24 cellular contexts compared by ENCODE assay signal in genomic region chr1:24575905-24576587, GRCh38. TPM values are rescaled to one million over a fixed set of nuclear protein-coding genes. Genes with fewer than 3 reads are reported as not detected.
DNase-seq lines count a peak whose midpoint lies in the region; ATAC-seq and TF ChIP-seq lines count a peak whose summit lies in the region.
"Had no signal": no experiment of that assay in that cellular context is flagged by ENCODE, and none has a peak within 500 bp of the region (broad histone marks: within the 10 kb centered on the region; RNA-seq: fewer than 3 reads in every experiment).

No MANE protein-coding gene starts in this region.

- H4K20me1 ChIP-seq in GM23338 (replicated peaks; ENCODE audit: insufficient read depth) = no peaks in the 10 kb centered on the region

- no peaks in the 10 kb centered on the region for H3K79me2 ChIP-seq in GM23338 (replicated peaks; ENCODE audit: insufficient read depth)

- H3K9me2 ChIP-seq in GM23338 (ENCODE audit: insufficient read depth) = no peaks in the 10 kb centered on the region

- intact Hi-C loops in lower lobe of right lung (cut with DNase I) = no loop called here

- H3K4me2 ChIP-seq in GM23338 = no peak overlapping the region

- no peaks in the 10 kb centered on the region for H3K36me3 Mint-ChIP-seq in GM23338 (ENCODE audit: low read depth)
- H3K36me3 Mint-ChIP-seq: CD14-positive monocyte had no signal

- no peaks in the 10 kb centered on the region for H3F3A ChIP-seq in GM23338 (replicated peaks; ENCODE audit: low read depth)

- H3K9me3 ChIP-seq in lower lobe of right lung = no peaks in the 10 kb centered on the region
- H3K9me3 ChIP-seq: gastroesophageal sphincter, prostate gland had no signal

- no peak overlapping the region for H3K4me3 ChIP-seq in GM23338
- no peak overlapping the region for H3K4me3 ChIP-seq in lower lobe of right lung
- H3K4me3 ChIP-seq: gastroesophageal sphincter, prostate gland, SK-N-MC had no signal

- H3K27ac Mint-ChIP-seq in GM23338 = no peak overlapping the region
- H3K27ac Mint-ChIP-seq: CD14-positive monocyte, nephron had no signal

- H3K4me1 ChIP-seq in GM23338 (ENCODE audit: insufficient read depth) (no peaks in the 10 kb centered on the region), lower lobe of right lung (no peaks in the 10 kb centered on the region)
- H3K4me1 ChIP-seq: gastroesophageal sphincter, prostate gland had no signal

- no peaks in the 10 kb centered on the region for H3K27me3 ChIP-seq in GM23338 (ENCODE audit: insufficient read depth)
- no peaks in the 10 kb centered on the region for H3K27me3 ChIP-seq in lower lobe of right lung (ENCODE audit: low read depth)
- H3K27me3 ChIP-seq: gastroesophageal sphincter had no signal

- H3K27ac ChIP-seq in GM23338 (ENCODE audit: low read depth) (no peak overlapping the region), lower lobe of right lung (no peak overlapping the region)
- H3K27ac ChIP-seq: gastroesophageal sphincter, prostate gland, SK-N-MC had no signal

- H3K36me3 ChIP-seq in GM23338 (ENCODE audit: insufficient read depth) (no peaks in the 10 kb centered on the region), lower lobe of right lung (no peaks in the 10 kb centered on the region)
- H3K36me3 ChIP-seq: gastroesophageal sphincter, prostate gland had no signal

- peak overlapping the region; percentile 66 for H2AFZ ChIP-seq in GM23338

- H3K4me1 Mint-ChIP-seq in GM23338 = no peaks in the 10 kb centered on the region
- H3K4me1 Mint-ChIP-seq: nephron had no signal

- no peaks in the 10 kb centered on the region for H3K27me3 Mint-ChIP-seq in GM23338 (ENCODE audit: insufficient read depth, low read depth, poor library complexity)

- DNase-seq in GM23338 (ENCODE audit: low spot score) (no peak), astrocyte of the hippocampus (ENCODE audit: low read depth, low spot score) (peak; percentile 53), lower lobe of right lung (no peak), retina (peak; percentile 30), GM19240 (ENCODE audit: insufficient read length, low spot score) (no peak), AG08396 (ENCODE audit: low spot score) (no peak)
- DNase-seq in central memory CD4-positive, alpha-beta T cell = no peak
- DNase-seq: activated CD4-positive, CD25-positive, alpha-beta regulatory T cell; activated CD8-positive, alpha-beta memory T cell treated with anti-CD3 and anti-CD28 coated beads for 24 hours; activated naive CD4-positive, alpha-beta T cell treated with Interleukin-2 at 50 U/mL for 16 hours; activated T-cell treated with anti-CD3 and anti-CD28 coated beads, Interleukin-2, amount 50 U/mL, for 4 hours; cerebellar nuclear complex; effector CD4-positive, alpha-beta T cell; NCI-H187 treated with DMSO at 0.1 percent for 48 hours; NCI-H446; stimulated activated CD4-positive, alpha-beta T cell treated with anti-CD3 and anti-CD28 coated beads, Interleukin-4, amount 100 ng/mL, for 4 hours had no signal

- H3K4me3 Mint-ChIP-seq in GM23338 = no peak overlapping the region
- H3K4me3 Mint-ChIP-seq: activated T-cell treated with anti-CD3 and anti-CD28 coated beads, Interleukin-2, amount 50 U/mL, for 4 hours; CD14-positive monocyte; nephron had no signal

- no peaks in the 10 kb centered on the region; the same call in 2 of the 3 replicates for H3K9me3 Mint-ChIP-seq in GM23338
- H3K9me3 Mint-ChIP-seq: nephron had no signal

- ATAC-seq in GM23338 (no peak), lower lobe of right lung (peak; percentile 62 to 73), SK-N-SH treated with all-trans-retinoic acid at 6 μM for 48 hours (no peak)
- ATAC-seq: activated T-cell treated with anti-CD3 and anti-CD28 coated beads, Interleukin-2, amount 50 U/mL, for 4 hours; esophagus mucosa; gastroesophageal sphincter had no signal

- TF ChIP-seq CTCF in GM23338 (conservative IDR thresholded peaks at IDR 0.05; ENCODE audit: low read depth in 2 of 2) = no peak
- no peak for TF ChIP-seq CTCF in lower lobe of right lung (IDR thresholded peaks at IDR 0.05)

TF ChIP-seq in GM23338, 12 proteins besides CTCF, POLR2A, EP300 and RAD21:
- TF ChIP-seq JUNB (IDR thresholded peaks at IDR 0.05; ENCODE audit: unreplicated experiment) (no peak), ETS1 (IDR thresholded peaks at IDR 0.05) (no peak)

TF ChIP-seq in SK-N-SH treated with all-trans-retinoic acid at 6 μM for 48 hours, 23 proteins besides CTCF, POLR2A, EP300 and RAD21 (continues in another document):
- TF ChIP-seq PPARA (CRISPR knock-in tag; IDR thresholded peaks at IDR 0.05; ENCODE audit: borderline replicate concordance) (no peak), ZNF8 (CRISPR knock-in tag; IDR thresholded peaks at IDR 0.05) (no peak), ISL1 (CRISPR knock-in tag; IDR thresholded peaks at IDR 0.05) (no peak), ESRRG (CRISPR knock-in tag; IDR thresholded peaks at IDR 0.05) (no peak), OSR1 (CRISPR knock-in tag; IDR thresholded peaks at IDR 0.05) (no peak), GLIS3 (CRISPR knock-in tag; IDR thresholded peaks at IDR 0.05) (no peak), RARB (CRISPR knock-in tag; IDR thresholded peaks at IDR 0.05) (no peak), PATZ1 (CRISPR knock-in tag; IDR thresholded peaks at IDR 0.05; ENCODE audit: borderline replicate concordance) (no peak), CREB5 (CRISPR knock-in tag; IDR thresholded peaks at IDR 0.05; ENCODE audit: low read depth) (no peak), TSHZ2 (CRISPR knock-in tag; IDR thresholded peaks at IDR 0.05) (no peak), CSRNP3 (CRISPR knock-in tag; IDR thresholded peaks at IDR 0.05) (no peak), ZC3H10 (CRISPR knock-in tag; IDR thresholded peaks at IDR 0.05) (no peak), ZNF70 (CRISPR knock-in tag; IDR thresholded peaks at IDR 0.05) (no peak), SNAI2 (CRISPR knock-in tag; IDR thresholded peaks at IDR 0.05) (no peak), ZNF565 (CRISPR knock-in tag; conservative IDR thresholded peaks at IDR 0.05; ENCODE audit: low read depth) (no peak)

RNA-seq across cellular contexts. Expression of gene NCMAP, which starts 20.2 kb away (rescaled TPM):
- 0.17 and 0.85 TPM in 2 replicates for total RNA-seq in GM23338 (2014; rRNA removed; shearing (Covaris generic))
- 0.12 and 0.23 TPM in 2 replicates for polyA plus RNA-seq in GM23338 (2016; fragmentation: Nextera tagmentation; extraction: Ambion mirVana)
- 9.2 TPM for total RNA-seq in lower lobe of right lung
- total RNA-seq: H4 had no signal
- polyA plus RNA-seq: CD14-positive monocyte had no signal

Comparison
In these comparisons a context has a peak if more than half of its experiments do, and no peak if none do; other contexts are left out.
1. ATAC-seq: peak in lower lobe of right lung (2 of 2); none in GM23338 (single experiment) and SK-N-SH treated with all-trans-retinoic acid at 6 μM for 48 hours (single experiment).
2. DNase-seq: peak in astrocyte of the hippocampus (single experiment) and retina (single experiment); none in GM23338 (single experiment), lower lobe of right lung (single experiment), central memory CD4-positive, alpha-beta T cell (single experiment), GM19240 (single experiment) and AG08396 (single experiment).